14 cellular contexts compared by ENCODE assay signal in the genomic region with DNA sequence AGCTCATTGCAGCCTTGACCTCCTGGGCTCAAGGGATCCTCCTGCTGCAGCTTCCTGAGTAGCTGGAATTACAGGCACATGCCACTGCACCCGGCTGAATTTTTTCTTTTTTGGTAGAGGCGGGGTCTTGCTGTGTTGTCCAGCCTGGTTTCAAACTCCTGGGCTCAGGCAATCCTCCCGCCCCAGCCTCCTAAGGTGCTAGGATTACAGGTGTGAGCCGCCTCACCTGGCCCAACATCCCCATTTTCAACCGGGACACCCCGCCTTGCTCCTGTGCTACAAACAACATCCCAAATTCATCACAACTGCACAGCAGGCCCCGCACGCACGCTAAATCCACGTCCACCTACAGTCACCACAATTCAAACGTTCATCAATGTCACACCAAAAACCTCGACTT.
A peak's percentile ranks its signal among the peaks of the same experiment; 100 is the strongest.
DNase-seq lines count a peak whose midpoint lies in the region; ATAC-seq and TF ChIP-seq lines count a peak whose summit lies in the region.
"Had no signal": no experiment of that assay in that cellular context is flagged by ENCODE, and none has a peak within 500 bp of the region (broad histone marks: within the 10 kb centered on the region; RNA-seq: fewer than 3 reads in every experiment).

No MANE protein-coding gene starts in this region.

- H3K4me1 Mint-ChIP-seq in T-helper 17 cell: peaks cover 7% of the 10 kb centered on the region
- H3K4me1 Mint-ChIP-seq in endothelial cell (ENCODE audit: unreplicated experiment): peaks cover 15% of the 10 kb centered on the region
- H3K4me1 Mint-ChIP-seq: CD4-positive, alpha-beta memory T cell had no signal

- H3K36me3 ChIP-seq in HEK293 (ENCODE audit: control insufficient read depth in 2 of 2, insufficient read depth in 1 of 2, low read length in 2 of 2) (peaks cover 0 to 48% of the 10 kb centered on the region in 2 experiments; a peak in 1 of 3 replicates), neutrophil (peaks cover 29% of the 10 kb centered on the region)
- H3K36me3 ChIP-seq: BE2C, HAP-1 had no signal

- no peak for DNase-seq in T-helper 17 cell
- DNase-seq in endothelial cell (ENCODE audit: low spot score): no peak
- DNase-seq in amygdala (lab: John Stamatoyannopoulos, UW): no peak
- no peak for DNase-seq in DMS79 treated with DMSO at 0.1 percent for 48 hours (lab: John Stamatoyannopoulos, UW)
- DNase-seq in HCEC 1CT: no peak
- DNase-seq: BE2C; CD4-positive, alpha-beta memory T cell; DND-41; GDM1 had no signal

- H3K9me3 ChIP-seq in HEK293 (ENCODE audit: control insufficient read depth, insufficient read depth, low read depth, low read length): no peaks in the 10 kb centered on the region
- H3K9me3 ChIP-seq in T-helper 17 cell (ENCODE audit: control insufficient read depth, low read length, poor library complexity, severe bottlenecking): no peaks in the 10 kb centered on the region
- H3K9me3 ChIP-seq in neutrophil: no peaks in the 10 kb centered on the region
- H3K9me3 ChIP-seq: BE2C, HAP-1 had no signal

- ATAC-seq in T-helper 17 cell (no peak), GM18873 (IDR thresholded peaks at IDR 0.05; ENCODE audit: low FRiP score, unreplicated experiment) (no peak)

- H3K4me1 ChIP-seq in HEK293 (ENCODE audit: control insufficient read depth, insufficient read depth, low read length) (no peaks in the 10 kb centered on the region), neutrophil (ENCODE audit: control insufficient read depth in 1 of 2, insufficient read depth in 1 of 2, low read depth in 1 of 2, low read length in 1 of 2) (peaks cover 28 to 32% of the 10 kb centered on the region in 2 experiments)
- H3K4me1 ChIP-seq: BE2C, HAP-1 had no signal

- H3K27ac Mint-ChIP-seq in T-helper 17 cell (peak overlapping the region; percentile 19), endothelial cell (ENCODE audit: unreplicated experiment) (no peak overlapping the region)
- H3K27ac Mint-ChIP-seq: CD4-positive, alpha-beta memory T cell had no signal

- H3K4me3 Mint-ChIP-seq in T-helper 17 cell (no peak overlapping the region), endothelial cell (ENCODE audit: unreplicated experiment) (peak overlapping the region; percentile 44)
- H3K4me3 Mint-ChIP-seq: CD4-positive, alpha-beta memory T cell had no signal

- H3K36me3 Mint-ChIP-seq in T-helper 17 cell (ENCODE audit: low read depth) (peaks cover 4% of the 10 kb centered on the region), endothelial cell (ENCODE audit: low read depth, unreplicated experiment) (peaks cover 14% of the 10 kb centered on the region)

- no peaks in the 10 kb centered on the region for H3K27me3 ChIP-seq in neutrophil
- H3K27me3 ChIP-seq: BE2C had no signal

- no peak overlapping the region for H3K27ac ChIP-seq in HEK293 (ENCODE audit: extremely low read depth, low read depth, low read length)
- H3K27ac ChIP-seq in neutrophil: peak overlapping the region; percentile 78
- H3K27ac ChIP-seq: C4-2B had no signal

- H3K4me3 ChIP-seq in HEK293 (ENCODE audit: low read depth, low read length): no peak overlapping the region
- H3K4me3 ChIP-seq in neutrophil (ENCODE audit: low read depth in 1 of 2, low read length in 1 of 2): no peak overlapping the region
- H3K4me3 ChIP-seq: HAP-1 had no signal

- TF ChIP-seq CTCF in HEK293 (tag by site-specific recombination; IDR thresholded peaks at IDR 0.05) (no peak), endothelial cell (IDR thresholded peaks at IDR 0.05; ENCODE audit: unreplicated experiment) (no peak), neutrophil (IDR thresholded peaks at IDR 0.05) (no peak)

- CTCF ChIA-PET in HEK293 (lab: Yijun Ruan, JAX): interaction anchor here (0.7 to 1.2 kb wide), 4 partner anchors 14 to 175 kb away, joined by 3 to 4 read pairs (median 4); no protein-coding TSS in a partner anchor

- H3K27me3 Mint-ChIP-seq in T-helper 17 cell (no peaks in the 10 kb centered on the region), endothelial cell (ENCODE audit: unreplicated experiment) (peaks cover 2% of the 10 kb centered on the region)
- H3K27me3 Mint-ChIP-seq: CD4-positive, alpha-beta memory T cell had no signal

- no peaks in the 10 kb centered on the region for H3K9me3 Mint-ChIP-seq in endothelial cell (ENCODE audit: unreplicated experiment)
- H3K9me3 Mint-ChIP-seq: CD4-positive, alpha-beta memory T cell had no signal

- POLR2A ChIA-PET in HEK293 (lab: Yijun Ruan, JAX): no interaction called here

TF ChIP-seq in HEK293, 187 proteins besides CTCF, POLR2A, EP300 and RAD21:
- TF ChIP-seq SALL2 (tag by site-specific recombination; IDR thresholded peaks at IDR 0.05; ENCODE audit: borderline replicate concordance): no peak
- TF ChIP-seq, protein P1, sequence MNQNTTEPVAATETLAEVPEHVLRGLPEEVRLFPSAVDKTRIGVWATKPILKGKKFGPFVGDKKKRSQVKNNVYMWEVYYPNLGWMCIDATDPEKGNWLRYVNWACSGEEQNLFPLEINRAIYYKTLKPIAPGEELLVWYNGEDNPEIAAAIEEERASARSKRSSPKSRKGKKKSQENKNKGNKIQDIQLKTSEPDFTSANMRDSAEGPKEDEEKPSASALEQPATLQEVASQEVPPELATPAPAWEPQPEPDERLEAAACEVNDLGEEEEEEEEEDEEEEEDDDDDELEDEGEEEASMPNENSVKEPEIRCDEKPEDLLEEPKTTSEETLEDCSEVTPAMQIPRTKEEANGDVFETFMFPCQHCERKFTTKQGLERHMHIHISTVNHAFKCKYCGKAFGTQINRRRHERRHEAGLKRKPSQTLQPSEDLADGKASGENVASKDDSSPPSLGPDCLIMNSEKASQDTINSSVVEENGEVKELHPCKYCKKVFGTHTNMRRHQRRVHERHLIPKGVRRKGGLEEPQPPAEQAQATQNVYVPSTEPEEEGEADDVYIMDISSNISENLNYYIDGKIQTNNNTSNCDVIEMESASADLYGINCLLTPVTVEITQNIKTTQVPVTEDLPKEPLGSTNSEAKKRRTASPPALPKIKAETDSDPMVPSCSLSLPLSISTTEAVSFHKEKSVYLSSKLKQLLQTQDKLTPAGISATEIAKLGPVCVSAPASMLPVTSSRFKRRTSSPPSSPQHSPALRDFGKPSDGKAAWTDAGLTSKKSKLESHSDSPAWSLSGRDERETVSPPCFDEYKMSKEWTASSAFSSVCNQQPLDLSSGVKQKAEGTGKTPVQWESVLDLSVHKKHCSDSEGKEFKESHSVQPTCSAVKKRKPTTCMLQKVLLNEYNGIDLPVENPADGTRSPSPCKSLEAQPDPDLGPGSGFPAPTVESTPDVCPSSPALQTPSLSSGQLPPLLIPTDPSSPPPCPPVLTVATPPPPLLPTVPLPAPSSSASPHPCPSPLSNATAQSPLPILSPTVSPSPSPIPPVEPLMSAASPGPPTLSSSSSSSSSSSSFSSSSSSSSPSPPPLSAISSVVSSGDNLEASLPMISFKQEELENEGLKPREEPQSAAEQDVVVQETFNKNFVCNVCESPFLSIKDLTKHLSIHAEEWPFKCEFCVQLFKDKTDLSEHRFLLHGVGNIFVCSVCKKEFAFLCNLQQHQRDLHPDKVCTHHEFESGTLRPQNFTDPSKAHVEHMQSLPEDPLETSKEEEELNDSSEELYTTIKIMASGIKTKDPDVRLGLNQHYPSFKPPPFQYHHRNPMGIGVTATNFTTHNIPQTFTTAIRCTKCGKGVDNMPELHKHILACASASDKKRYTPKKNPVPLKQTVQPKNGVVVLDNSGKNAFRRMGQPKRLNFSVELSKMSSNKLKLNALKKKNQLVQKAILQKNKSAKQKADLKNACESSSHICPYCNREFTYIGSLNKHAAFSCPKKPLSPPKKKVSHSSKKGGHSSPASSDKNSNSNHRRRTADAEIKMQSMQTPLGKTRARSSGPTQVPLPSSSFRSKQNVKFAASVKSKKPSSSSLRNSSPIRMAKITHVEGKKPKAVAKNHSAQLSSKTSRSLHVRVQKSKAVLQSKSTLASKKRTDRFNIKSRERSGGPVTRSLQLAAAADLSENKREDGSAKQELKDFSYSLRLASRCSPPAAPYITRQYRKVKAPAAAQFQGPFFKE (tag by site-specific recombination; IDR thresholded peaks at IDR 0.05; ENCODE audit: borderline replicate concordance): no peak
- TF ChIP-seq ZNF121 (tag by site-specific recombination; IDR thresholded peaks at IDR 0.05): peak; percentile 77
